Comparison of ENCODE assay signal across 9 cellular contexts in genomic region chr20:36830791-36831691, GRCh38. TPM values are rescaled to one million over a fixed set of nuclear protein-coding genes. Genes with fewer than 3 reads are reported as not detected.
DNase-seq lines count a peak whose midpoint lies in the region; ATAC-seq, FAIRE-seq and TF ChIP-seq lines count a peak whose summit lies in the region.
"Had no signal": no experiment of that assay in that cellular context is flagged by ENCODE, and none has a peak within 500 bp of the region (broad histone marks: within the 10 kb centered on the region; RNA-seq: fewer than 3 reads in every experiment).

No MANE protein-coding gene starts in this region.

- no peak for TF ChIP-seq CTCF in WTC11 (IDR thresholded peaks at IDR 0.05)

- no peak overlapping the region for H3K4me3 Mint-ChIP-seq in WTC11
- H3K4me3 Mint-ChIP-seq: activated B cell treated with CpG ODN at 0.5 μM for 24 hours had no signal

- intact Hi-C loops in sciatic nerve (cut with DNase I), result loop anchor here (5.0 kb wide), 1 partner anchor 396 kb away; no protein-coding TSS in a partner anchor

- DNase-seq in ELR (ENCODE audit: low read depth), result peak; percentile 64
- DNase-seq in WTC11 (ENCODE audit: low spot score), result no peak
- peak; percentile 82 for DNase-seq in globus pallidus (ENCODE audit: low spot score)
- no peak for DNase-seq in sciatic nerve (ENCODE audit: low spot score)
- DNase-seq in activated CD8-positive, alpha-beta memory T cell treated with anti-CD3 and anti-CD28 coated beads, Interleukin-2, amount 50 U/mL, for 48 hours, result no peak
- no peak for DNase-seq in RCC 7860 (ENCODE audit: low spot score)
- DNase-seq in COR-L47 (lab: John Stamatoyannopoulos, UW), result no peak
- DNase-seq: activated B cell treated with CpG ODN at 0.5 μM for 24 hours had no signal

- POLR2A ChIA-PET in WTC11 (lab: Charles Lee), result interaction anchor here (0.6 kb wide), 1 partner anchor 70 kb away, joined by 4 read pairs; no protein-coding TSS in a partner anchor

- no peaks in the 10 kb centered on the region for H3K27me3 Mint-ChIP-seq in WTC11 (ENCODE audit: low read depth)
- H3K27me3 Mint-ChIP-seq: activated B cell treated with CpG ODN at 0.5 μM for 24 hours had no signal

- H3K36me3 Mint-ChIP-seq in WTC11, result peaks cover 19% of the 10 kb centered on the region

- H3K27ac Mint-ChIP-seq in WTC11, result peak overlapping the region; percentile 77
- H3K27ac Mint-ChIP-seq: activated B cell treated with CpG ODN at 0.5 μM for 24 hours had no signal

- CTCF ChIA-PET in WTC11 (lab: Charles Lee), result interaction anchor here (0.5 to 2.1 kb wide), 14 partner anchors 9 to 379 kb away, joined by 3 to 15 read pairs (median 4); partner anchors contain the start of genes DSN1 and NDRG3

- H3K9me3 Mint-ChIP-seq in WTC11, result no peaks in the 10 kb centered on the region
- H3K9me3 Mint-ChIP-seq: activated B cell treated with CpG ODN at 0.5 μM for 24 hours had no signal

- no peak for ATAC-seq in WTC11
- ATAC-seq in sciatic nerve, result peak; percentile 27
- ATAC-seq in GM18907 (IDR thresholded peaks at IDR 0.05; ENCODE audit: unreplicated experiment), result no peak

- FAIRE-seq in RCC 7860 (lab: Jason Lieb, UNC), result no peak

- peaks cover 17% of the 10 kb centered on the region for H3K4me1 Mint-ChIP-seq in WTC11

TF ChIP-seq in WTC11, 78 proteins besides CTCF, POLR2A, EP300 and RAD21:
- TF ChIP-seq ZNF281 (CRISPR knock-in tag; IDR thresholded peaks at IDR 0.05) (no peak), E2F5 (CRISPR knock-in tag; IDR thresholded peaks at IDR 0.05) (no peak), ATF2 (CRISPR knock-in tag; IDR thresholded peaks at IDR 0.05; ENCODE audit: borderline replicate concordance, low read depth) (no peak), ZNF263 (CRISPR knock-in tag; IDR thresholded peaks at IDR 0.05; ENCODE audit: low read depth) (no peak), ZNF396 (CRISPR knock-in tag; IDR thresholded peaks at IDR 0.05; ENCODE audit: borderline replicate concordance) (no peak), NR1H2 (CRISPR knock-in tag; IDR thresholded peaks at IDR 0.05) (no peak), GTF2I (CRISPR knock-in tag; conservative IDR thresholded peaks at IDR 0.05) (no peak), PRDM15 (CRISPR knock-in tag; IDR thresholded peaks at IDR 0.05) (no peak)

RNA-seq across cellular contexts. Expression of gene TLDC2, which starts 44.9 kb away (rescaled TPM):
- total RNA-seq in WTC11 (2021) (0.09 to 0.25 TPM (median 0.17 TPM) in 3 replicates), sciatic nerve (0.31 TPM)
- total RNA-seq: activated B cell treated with CpG ODN at 0.5 μM for 24 hours had no signal

RNA-seq across cellular contexts. Expression of gene DSN1, which starts 57.5 kb away (rescaled TPM):
- total RNA-seq in WTC11 (2021) (26.0 to 27.0 TPM (median 26.9 TPM) in 3 replicates), sciatic nerve (7.2 TPM)

Comparison
In these comparisons a context has a peak if more than half of its experiments do, and no peak if none do; other contexts are left out.
1. DNase-seq: peak in ELR (single experiment) and globus pallidus (single experiment); none in WTC11 (single experiment), sciatic nerve (single experiment), activated CD8-positive, alpha-beta memory T cell treated with anti-CD3 and anti-CD28 coated beads, Interleukin-2, amount 50 U/mL, for 48 hours (single experiment), RCC 7860 (single experiment) and COR-L47 (single experiment).